ENCODE assay signal across 13 cellular contexts in genomic region chr2:70121627-70122372, GRCh38. TPM values are rescaled to one million over a fixed set of nuclear protein-coding genes. Genes with fewer than 3 reads are reported as not detected.
DNase-seq lines count a peak whose midpoint lies in the region; ATAC-seq and TF ChIP-seq lines count a peak whose summit lies in the region.
"Had no signal": no experiment of that assay in that cellular context is flagged by ENCODE, and none has a peak within 500 bp of the region (broad histone marks: within the 10 kb centered on the region; RNA-seq: fewer than 3 reads in every experiment).

No MANE protein-coding gene starts in this region.

- ATAC-seq in GM21367 (IDR thresholded peaks at IDR 0.05; ENCODE audit: unreplicated experiment) (no peak), GM21447 (IDR thresholded peaks at IDR 0.05; ENCODE audit: unreplicated experiment) (no peak)

- H2BK15ac ChIP-seq in neuronal stem cell (ENCODE audit: low read length) = no peak overlapping the region

- H3K27ac ChIP-seq in ascending aorta = peak overlapping the region; percentile 96 to 99
- peak overlapping the region; percentile 23 for H3K27ac ChIP-seq in neuronal stem cell (replicated peaks; ENCODE audit: low read length)

- H3K4me3 ChIP-seq in ascending aorta (no peak overlapping the region), neuronal stem cell (ENCODE audit: low read length in 2 of 2) (no peak overlapping the region)

- peaks cover 69% of the 10 kb centered on the region for H3K4me1 Mint-ChIP-seq in CD14-positive monocyte

- intact Hi-C loops in CD14-positive monocyte (cut with micrococcal nuclease) = loop anchor here in 1 of 2 donors (2.0 kb wide), 1 partner anchor 31 kb away; no protein-coding TSS in a partner anchor
- intact Hi-C loops in ascending aorta (cut with DNase I) = no loop called here

- peak overlapping the region; percentile 74 to 92 (median 91) for H3K27ac Mint-ChIP-seq in CD14-positive monocyte

- no peak overlapping the region for H3K4ac ChIP-seq in neuronal stem cell (ENCODE audit: low read length)

- H2AK5ac ChIP-seq in neuronal stem cell (ENCODE audit: low read depth, low read length) = no peak overlapping the region

- H3K9me3 ChIP-seq in ascending aorta (no peaks in the 10 kb centered on the region), neuronal stem cell (replicated peaks in 1 of 2; ENCODE audit: control insufficient read depth in 2 of 2, insufficient read depth in 1 of 2, low read depth in 1 of 2, low read length in 2 of 2) (no peaks in the 10 kb centered on the region)

- TF ChIP-seq CTCF in CD14-positive monocyte (IDR thresholded peaks at IDR 0.05) = no peak
- no peak for TF ChIP-seq CTCF in GM20000 (IDR thresholded peaks at IDR 0.05; ENCODE audit: extremely low read depth, missing control alignments)
- TF ChIP-seq CTCF in ascending aorta (IDR thresholded peaks at IDR 0.05) = no peak

- no peak for DNase-seq in CD14-positive monocyte (ENCODE audit: low spot score)
- DNase-seq in GM20000 (ENCODE audit: low spot score) = peak; percentile 39
- DNase-seq in ascending aorta (ENCODE audit: low spot score in 2 of 2) = no peak
- no peak for DNase-seq in neuronal stem cell (ENCODE audit: low spot score)
- DNase-seq in dermis blood vessel endothelial cell = no peak
- no peak for DNase-seq in EL
- DNase-seq: amygdala, glutamatergic neuron, NCI-H2081 treated with DMSO at 0.1 percent for 48 hours, nucleus accumbens, SW 1271 had no signal

- no peaks in the 10 kb centered on the region for H3K9me3 Mint-ChIP-seq in CD14-positive monocyte

- WGBS in neuronal stem cell (ENCODE audit: extremely low coverage in 2 of 2, insufficient read length in 2 of 2, insufficient replicate concordance in 1 of 2), 2 donors = no CpG with 5 or more reads among the region's 6 CpGs

- no peak overlapping the region for H4K91ac ChIP-seq in neuronal stem cell (ENCODE audit: low read depth, low read length, poor library complexity)

- no peaks in the 10 kb centered on the region for H3K36me3 ChIP-seq in ascending aorta
- no peaks in the 10 kb centered on the region for H3K36me3 ChIP-seq in neuronal stem cell (replicated peaks in 1 of 2; ENCODE audit: control insufficient read depth in 2 of 2, insufficient read depth in 2 of 2, low read length in 2 of 2)

- no peak overlapping the region for H3K9ac ChIP-seq in neuronal stem cell (ENCODE audit: low read depth, low read length, poor library complexity)

- H3K4me3 Mint-ChIP-seq in CD14-positive monocyte = peak overlapping the region in 1 of 2 donors; percentile 48

- no peak overlapping the region for H2BK5ac ChIP-seq in neuronal stem cell (ENCODE audit: low read length)

- H3K14ac ChIP-seq in neuronal stem cell (ENCODE audit: low read length) = no peak overlapping the region

- no peaks in the 10 kb centered on the region for H3K79me1 ChIP-seq in neuronal stem cell (ENCODE audit: low read depth, low read length)

- peaks cover 0 to 9% of the 10 kb centered on the region in 2 donors for H3K4me1 ChIP-seq in ascending aorta
- peaks cover 20 to 26% of the 10 kb centered on the region in 2 donors for H3K4me1 ChIP-seq in neuronal stem cell (ENCODE audit: control insufficient read depth in 2 of 2, insufficient read depth in 1 of 2, low read depth in 1 of 2, low read length in 2 of 2)

- no peak overlapping the region for H3K23ac ChIP-seq in neuronal stem cell (ENCODE audit: low read depth, low read length, poor library complexity)

- H3K4me2 ChIP-seq in neuronal stem cell (ENCODE audit: insufficient read depth, low read length, poor library complexity, severe bottlenecking) = no peak overlapping the region

- H3K18ac ChIP-seq in neuronal stem cell (ENCODE audit: low read length) = no peak overlapping the region

- no peaks in the 10 kb centered on the region for H3K36me3 Mint-ChIP-seq in CD14-positive monocyte

- H3K27me3 Mint-ChIP-seq in CD14-positive monocyte (ENCODE audit: low read depth in 3 of 3) = peaks cover 0 to 4% (median 0%) of the 10 kb centered on the region in 3 donors

- no peak overlapping the region for H2BK120ac ChIP-seq in neuronal stem cell (ENCODE audit: low read depth, low read length)

- H2BK12ac ChIP-seq in neuronal stem cell (ENCODE audit: low read length) = no peak overlapping the region

- no peak overlapping the region for H4K8ac ChIP-seq in neuronal stem cell (ENCODE audit: low read depth, low read length)

- H2AFZ ChIP-seq in neuronal stem cell (ENCODE audit: low read length) = no peak overlapping the region

- H3K27me3 ChIP-seq in ascending aorta = no peaks in the 10 kb centered on the region
- no peaks in the 10 kb centered on the region for H3K27me3 ChIP-seq in neuronal stem cell (ENCODE audit: control insufficient read depth in 3 of 3, insufficient read depth in 3 of 3, low read depth in 1 of 3, low read length in 3 of 3)

RNA-seq across cellular contexts. Expression of gene PCBP1, which starts 34.5 kb away (rescaled TPM):
- polyA plus RNA-seq in CD14-positive monocyte = 100 to 1,000 TPM; 178 to 194 TPM
- total RNA-seq in ascending aorta (227 TPM), dermis blood vessel endothelial cell (37.9 and 109 TPM in 2 replicates)
- 359 TPM for polyA plus RNA-seq in neuronal stem cell (2013, experiment 1 of 2)
- 357 TPM for polyA plus RNA-seq in neuronal stem cell (2013, experiment 2 of 2)
